14 cellular contexts compared by ENCODE assay signal in the genomic region with DNA sequence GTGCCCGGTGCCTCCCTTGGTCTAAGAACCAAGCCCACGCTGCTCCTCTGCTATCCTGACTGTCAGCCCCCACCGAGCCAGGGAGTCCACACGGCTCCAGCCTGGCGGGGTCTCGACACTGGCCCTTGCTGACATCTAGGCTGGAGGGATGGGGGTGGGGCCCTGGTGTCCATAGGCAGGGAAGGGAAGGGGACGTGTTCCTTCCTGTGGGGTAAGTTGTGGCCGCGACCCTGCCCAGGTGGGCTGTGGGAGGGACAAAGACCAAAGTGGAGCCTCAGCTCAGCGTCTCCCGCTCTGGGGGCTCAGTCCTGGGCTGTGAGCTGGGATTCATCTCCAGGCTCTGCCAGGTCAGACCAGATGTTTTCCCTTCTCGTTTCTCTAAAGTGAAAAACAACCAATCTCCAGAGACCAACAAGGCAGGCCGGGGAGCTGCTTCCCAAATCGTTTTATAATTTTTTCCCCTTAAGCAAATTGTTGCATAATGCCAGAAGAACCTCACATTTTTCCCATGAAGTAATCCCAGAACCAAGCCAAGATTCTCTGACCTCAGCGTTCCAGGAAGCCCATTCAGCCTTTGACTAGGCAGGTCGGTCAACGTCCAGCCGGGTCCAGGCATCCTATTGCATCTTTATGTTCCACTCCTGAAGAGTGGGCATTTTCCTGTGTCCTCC.
A peak's percentile ranks its signal among the peaks of the same experiment; 100 is the strongest.
DNase-seq lines count a peak whose midpoint lies in the region; ATAC-seq, FAIRE-seq and TF ChIP-seq lines count a peak whose summit lies in the region.
"Had no signal": no experiment of that assay in that cellular context is flagged by ENCODE, and none has a peak within 500 bp of the region (broad histone marks: within the 10 kb centered on the region; RNA-seq: fewer than 3 reads in every experiment).

No MANE protein-coding gene starts in this region.

- peaks cover 5% of the 10 kb centered on the region for H3K36me3 Mint-ChIP-seq in stimulated activated memory B cell treated with anti-CD40 and anti-IgM and Interleukin-4, amounts not matched to agents 10 μg/mL and 1 μg/mL and 100 μg/mL, for 72 hours
- no peaks in the 10 kb centered on the region; the same call in 2 of the 3 replicates for H3K36me3 Mint-ChIP-seq in GM23338 (ENCODE audit: low read depth)

- no peak for ATAC-seq in stimulated activated memory B cell treated with anti-CD40 and anti-IgM and Interleukin-4, amounts not matched to agents 10 μg/mL and 1 μg/mL and 100 μg/mL, for 72 hours
- ATAC-seq in GM23338, result no peak
- ATAC-seq: HCT116 had no signal

- H3K4me3 ChIP-seq in breast epithelium (peak overlapping the region in 1 of 3 donors; percentile 32), kidney (ENCODE audit: low read length in 2 of 2) (no peak overlapping the region), GM23338 (no peak overlapping the region)
- H3K4me3 ChIP-seq: pancreas had no signal

- H2AFZ ChIP-seq in GM23338, result no peak overlapping the region

- no peaks in the 10 kb centered on the region for H3K9me2 ChIP-seq in GM23338 (ENCODE audit: insufficient read depth)

- H3K27me3 ChIP-seq in breast epithelium (no peaks in the 10 kb centered on the region), GM23338 (ENCODE audit: insufficient read depth) (no peaks in the 10 kb centered on the region)
- H3K27me3 ChIP-seq: pancreas had no signal

- no peak for TF ChIP-seq POLR2A in breast epithelium (IDR thresholded peaks at IDR 0.05)

- peak overlapping the region in 1 of 2 donors; percentile 7 for H3K9ac ChIP-seq in kidney (ENCODE audit: low read length in 2 of 2)

- H3K4me2 ChIP-seq in GM23338, result no peak overlapping the region

- H3K9me3 Mint-ChIP-seq in stimulated activated memory B cell treated with anti-CD40 and anti-IgM and Interleukin-4, amounts not matched to agents 10 μg/mL and 1 μg/mL and 100 μg/mL, for 72 hours, result no peaks in the 10 kb centered on the region
- peaks cover 6% of the 10 kb centered on the region; the same call in 1 of the 3 replicates for H3K9me3 Mint-ChIP-seq in GM23338

- H3K4me1 ChIP-seq in breast epithelium (peaks cover 14% of the 10 kb centered on the region in 2 donors), kidney (ENCODE audit: control insufficient read depth in 1 of 2, insufficient read depth in 1 of 2, low read depth in 1 of 2, low read length in 2 of 2) (peaks cover 0 to 8% of the 10 kb centered on the region in 2 donors), GM23338 (ENCODE audit: insufficient read depth) (no peaks in the 10 kb centered on the region)
- H3K4me1 ChIP-seq: pancreas had no signal

- H3F3A ChIP-seq in GM23338 (replicated peaks; ENCODE audit: low read depth), result no peaks in the 10 kb centered on the region

- no peak for TF ChIP-seq CTCF in breast epithelium (IDR thresholded peaks at IDR 0.05)
- no peak for TF ChIP-seq CTCF in kidney (IDR thresholded peaks at IDR 0.05; ENCODE audit: borderline replicate concordance, extremely low read depth, insufficient read depth)
- no peak for TF ChIP-seq CTCF in GM23338 (conservative IDR thresholded peaks at IDR 0.05; ENCODE audit: low read depth in 2 of 2)

- intact Hi-C loops in breast epithelium (cut with DNase I; ENCODE audit: low total_unique reads) (loop anchor here (10.0 kb wide), 1 partner anchor 236 kb away; the partner anchor contains the start of gene GRK5), kidney (cut with DNase I) (loop anchor here (10.0 kb wide), 1 partner anchor 236 kb away; the partner anchor contains the start of gene GRK5)

- no peak for FAIRE-seq in kidney (lab: Jason Lieb, UNC)
- FAIRE-seq: bronchial epithelial cell, pancreas had no signal

- no peaks in the 10 kb centered on the region for H4K20me1 ChIP-seq in GM23338 (replicated peaks; ENCODE audit: insufficient read depth)

- peaks cover 28% of the 10 kb centered on the region for H3K4me1 Mint-ChIP-seq in stimulated activated memory B cell treated with anti-CD40 and anti-IgM and Interleukin-4, amounts not matched to agents 10 μg/mL and 1 μg/mL and 100 μg/mL, for 72 hours
- H3K4me1 Mint-ChIP-seq in GM23338, result no peaks in the 10 kb centered on the region; the same call in 2 of the 3 replicates

- no peaks in the 10 kb centered on the region for H3K9me3 ChIP-seq in breast epithelium
- no peaks in the 10 kb centered on the region for H3K9me3 ChIP-seq in kidney (ENCODE audit: control insufficient read depth in 1 of 2, low read length in 2 of 2)
- H3K9me3 ChIP-seq: pancreas had no signal

- H3K27me3 Mint-ChIP-seq in stimulated activated memory B cell treated with anti-CD40 and anti-IgM and Interleukin-4, amounts not matched to agents 10 μg/mL and 1 μg/mL and 100 μg/mL, for 72 hours, result no peaks in the 10 kb centered on the region
- peaks cover 14% of the 10 kb centered on the region for H3K27me3 Mint-ChIP-seq in GM23338 (ENCODE audit: insufficient read depth, low read depth, poor library complexity)

- H3K4me3 Mint-ChIP-seq in stimulated activated memory B cell treated with anti-CD40 and anti-IgM and Interleukin-4, amounts not matched to agents 10 μg/mL and 1 μg/mL and 100 μg/mL, for 72 hours, result no peak overlapping the region
- H3K4me3 Mint-ChIP-seq in GM23338, result no peak overlapping the region; the same call in 2 of the 3 replicates

- H3K27ac Mint-ChIP-seq in stimulated activated memory B cell treated with anti-CD40 and anti-IgM and Interleukin-4, amounts not matched to agents 10 μg/mL and 1 μg/mL and 100 μg/mL, for 72 hours, result peak overlapping the region; percentile 44
- H3K27ac Mint-ChIP-seq in GM23338, result no peak overlapping the region

- H3K36me3 ChIP-seq in breast epithelium, result no peaks in the 10 kb centered on the region
- no peaks in the 10 kb centered on the region for H3K36me3 ChIP-seq in kidney (ENCODE audit: control insufficient read depth in 1 of 2, insufficient read depth in 2 of 2, low read length in 2 of 2)
- no peaks in the 10 kb centered on the region for H3K36me3 ChIP-seq in GM23338 (ENCODE audit: insufficient read depth)
- H3K36me3 ChIP-seq: pancreas had no signal

- H3K27ac ChIP-seq in breast epithelium (peak overlapping the region; percentile 83 to 93), kidney (ENCODE audit: low read depth in 2 of 2, low read length in 2 of 2) (peak overlapping the region; percentile 30 to 43), GM23338 (ENCODE audit: low read depth) (no peak overlapping the region)
- H3K27ac ChIP-seq: pancreas had no signal

- peak; percentile 89 for DNase-seq in GM03348 (ENCODE audit: low spot score)
- DNase-seq in breast epithelium (ENCODE audit: low spot score in 2 of 2), result peak in 1 of 2 donors; percentile 51
- DNase-seq in kidney, result peak; percentile 76
- DNase-seq in GM23338 (ENCODE audit: low spot score), result no peak
- DNase-seq in putamen (ENCODE audit: low spot score), result no peak
- no peak for DNase-seq in NCI-H1092 treated with DMSO at 0.1 percent for 48 hours (lab: John Stamatoyannopoulos, UW)
- DNase-seq in NCI-H1048 (lab: John Stamatoyannopoulos, UW), result no peak
- DNase-seq: Calu3, hypothalamus, NCI-H2107, pancreas had no signal

- no peaks in the 10 kb centered on the region for H3K79me2 ChIP-seq in GM23338 (replicated peaks; ENCODE audit: insufficient read depth)

TF ChIP-seq in GM23338, 12 proteins besides CTCF, POLR2A, EP300 and RAD21 (continues in another document):
- TF ChIP-seq POLR2AphosphoS5 (IDR thresholded peaks at IDR 0.05; ENCODE audit: low read depth) (no peak), CREB1 (CRISPR knock-in tag; IDR thresholded peaks at IDR 0.05; ENCODE audit: low read depth) (no peak), JUNB (IDR thresholded peaks at IDR 0.05; ENCODE audit: unreplicated experiment) (no peak), EZH2phosphoT487 (IDR thresholded peaks at IDR 0.05; ENCODE audit: unreplicated experiment) (no peak)
- TF ChIP-seq, protein P1, sequence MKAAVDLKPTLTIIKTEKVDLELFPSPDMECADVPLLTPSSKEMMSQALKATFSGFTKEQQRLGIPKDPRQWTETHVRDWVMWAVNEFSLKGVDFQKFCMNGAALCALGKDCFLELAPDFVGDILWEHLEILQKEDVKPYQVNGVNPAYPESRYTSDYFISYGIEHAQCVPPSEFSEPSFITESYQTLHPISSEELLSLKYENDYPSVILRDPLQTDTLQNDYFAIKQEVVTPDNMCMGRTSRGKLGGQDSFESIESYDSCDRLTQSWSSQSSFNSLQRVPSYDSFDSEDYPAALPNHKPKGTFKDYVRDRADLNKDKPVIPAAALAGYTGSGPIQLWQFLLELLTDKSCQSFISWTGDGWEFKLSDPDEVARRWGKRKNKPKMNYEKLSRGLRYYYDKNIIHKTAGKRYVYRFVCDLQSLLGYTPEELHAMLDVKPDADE (IDR thresholded peaks at IDR 0.05), result no peak

Comparison
In these comparisons a context has a peak if more than half of its experiments do, and no peak if none do; other contexts are left out.
1. DNase-seq: peak in GM03348 (single experiment) and kidney (single experiment); none in GM23338 (single experiment), putamen (single experiment), NCI-H1092 treated with DMSO at 0.1 percent for 48 hours (single experiment) and NCI-H1048 (single experiment).